8 cellular contexts compared by ENCODE assay signal in the genomic region with DNA sequence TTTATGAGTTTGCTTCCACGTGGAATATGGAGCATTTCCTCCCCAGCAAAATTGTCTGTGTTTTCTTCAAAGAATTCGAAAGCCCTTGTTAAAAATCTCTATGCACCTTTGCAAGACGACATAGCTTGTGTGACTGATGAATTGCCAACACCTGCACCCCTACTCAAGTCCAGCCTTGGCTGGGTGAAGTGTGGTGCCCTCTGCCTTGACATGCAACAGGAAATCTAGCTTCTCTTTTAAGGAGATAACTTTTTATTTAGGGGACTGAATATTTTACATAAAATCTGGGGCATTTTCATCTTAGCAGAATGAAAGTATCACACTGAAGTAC. TPM values are rescaled to one million over a fixed set of nuclear protein-coding genes. Genes with fewer than 3 reads are reported as not detected.
DNase-seq lines count a peak whose midpoint lies in the region; ATAC-seq, FAIRE-seq and TF ChIP-seq lines count a peak whose summit lies in the region.

No MANE protein-coding gene starts in this region.

- H3K4me1 ChIP-seq in A549 (peaks cover 29% of the 10 kb centered on the region), GM23338 (ENCODE audit: insufficient read depth) (peaks cover 41% of the 10 kb centered on the region), kidney (ENCODE audit: control insufficient read depth in 1 of 2, insufficient read depth in 1 of 2, low read depth in 1 of 2, low read length in 2 of 2) (peaks cover 0 to 2% of the 10 kb centered on the region in 2 donors), thoracic aorta (ENCODE audit: control insufficient read depth in 1 of 2, low read depth in 2 of 2) (peaks cover 42 to 53% of the 10 kb centered on the region in 2 donors)

- intact Hi-C loops in kidney (cut with DNase I), result no loop called here

- H3K27ac Mint-ChIP-seq in GM23338, result peak overlapping the region; percentile 99
- H3K27ac Mint-ChIP-seq in activated naive CD8-positive, alpha-beta T cell treated with anti-CD3 and anti-CD28 coated beads, Interleukin-2, amount 10 ng/mL, durations not matched to agents 7 days and 5 days, result peak overlapping the region; percentile 99

- H3K27me3 Mint-ChIP-seq in GM23338 (ENCODE audit: insufficient read depth, low read depth, poor library complexity), result peaks cover 11% of the 10 kb centered on the region
- no peaks in the 10 kb centered on the region for H3K27me3 Mint-ChIP-seq in activated naive CD8-positive, alpha-beta T cell treated with anti-CD3 and anti-CD28 coated beads, Interleukin-2, amount 10 ng/mL, durations not matched to agents 7 days and 5 days

- peak overlapping the region; percentile 98 to 99 for H3K9ac ChIP-seq in kidney (ENCODE audit: low read length in 2 of 2)

- H3K9me3 ChIP-seq in A549, result no peaks in the 10 kb centered on the region
- H3K9me3 ChIP-seq in kidney (ENCODE audit: control insufficient read depth in 1 of 2, low read length in 2 of 2), result no peaks in the 10 kb centered on the region
- H3K9me3 ChIP-seq in thoracic aorta, result no peaks in the 10 kb centered on the region

- H2AFZ ChIP-seq in GM23338, result no peak overlapping the region; the same call in 1 of the 2 replicates

- H3K4me1 Mint-ChIP-seq in GM23338, result peaks cover 48% of the 10 kb centered on the region
- H3K4me1 Mint-ChIP-seq in activated naive CD8-positive, alpha-beta T cell treated with anti-CD3 and anti-CD28 coated beads, Interleukin-2, amount 10 ng/mL, durations not matched to agents 7 days and 5 days, result peaks cover 44% of the 10 kb centered on the region

- DNase-seq in A549 (ENCODE audit: low read depth in 1 of 2, low spot score in 1 of 2) (peak; percentile 28 to 31), GM23338 (ENCODE audit: low spot score) (peak; percentile 40), kidney (no peak), thoracic aorta (ENCODE audit: low spot score) (no peak), epidermal melanocyte (ENCODE audit: insufficient read length, low spot score) (no peak)
- peak; percentile 32 for DNase-seq in activated naive CD8-positive, alpha-beta T cell treated with anti-CD3 and anti-CD28 coated beads, Interleukin-2, amount 10 ng/mL, durations not matched to agents 7 days and 5 days
- no peak for DNase-seq in stimulated activated CD4-positive, alpha-beta T cell treated with anti-CD3 and anti-CD28 coated beads, Interleukin-4, amount 100 ng/mL, for 4 hours
- no peak for DNase-seq in stimulated activated CD4-positive, alpha-beta T cell treated with anti-CD3 and anti-CD28 coated beads, Interleukin-12 subunit alpha, Interleukin-12 subunit beta, amount 100 ng/mL, for 4 hours

- TF ChIP-seq EP300 in A549 (IDR thresholded peaks at IDR 0.05), result no peak

- POLR2A ChIA-PET in A549 (lab: Yijun Ruan, JAX), result interaction anchor here (1.1 to 1.2 kb wide), 3 partner anchors 9 to 122 kb away, joined by 3 to 4 read pairs (median 3); no protein-coding TSS in a partner anchor
- POLR2A ChIA-PET in activated naive CD8-positive, alpha-beta T cell treated with anti-CD3 and anti-CD28 coated beads, Interleukin-2, amount 10 ng/mL, durations not matched to agents 7 days and 5 days (lab: Charles Lee), result interaction anchor here (0.6 to 2.0 kb wide), 9 partner anchors 10 to 486 kb away, joined by 3 to 19 read pairs (median 3); no protein-coding TSS in a partner anchor

- peak overlapping the region; percentile 76 for H3K4me3 ChIP-seq in A549
- peak overlapping the region; percentile 63 for H3K4me3 ChIP-seq in GM23338
- H3K4me3 ChIP-seq in kidney (ENCODE audit: low read length in 2 of 2), result peak overlapping the region; percentile 97 to 98
- H3K4me3 ChIP-seq in thoracic aorta, result peak overlapping the region; percentile 94

- H3K36me3 Mint-ChIP-seq in GM23338 (ENCODE audit: low read depth), result peaks cover 3% of the 10 kb centered on the region; the same call in 1 of the 3 replicates
- H3K36me3 Mint-ChIP-seq in activated naive CD8-positive, alpha-beta T cell treated with anti-CD3 and anti-CD28 coated beads, Interleukin-2, amount 10 ng/mL, durations not matched to agents 7 days and 5 days, result peaks cover 9% of the 10 kb centered on the region

- H3K79me2 ChIP-seq in GM23338 (replicated peaks; ENCODE audit: insufficient read depth), result peaks cover 81% of the 10 kb centered on the region

- TF ChIP-seq CTCF in A549 (IDR thresholded peaks at IDR 0.05) (no peak), GM23338 (conservative IDR thresholded peaks at IDR 0.05; ENCODE audit: low read depth in 2 of 2) (no peak), kidney (IDR thresholded peaks at IDR 0.05; ENCODE audit: borderline replicate concordance, extremely low read depth, insufficient read depth) (no peak), thoracic aorta (IDR thresholded peaks at IDR 0.05) (no peak)

- peaks cover 17% of the 10 kb centered on the region for H3K27me3 ChIP-seq in GM23338 (ENCODE audit: insufficient read depth)
- no peaks in the 10 kb centered on the region for H3K27me3 ChIP-seq in thoracic aorta (replicated peaks; ENCODE audit: insufficient read depth)

- ATAC-seq in A549 (no peak), GM23338 (no peak), thoracic aorta (ENCODE audit: insufficient number of reproducible peaks, low FRiP score, low read depth) (no peak)
- ATAC-seq in activated naive CD8-positive, alpha-beta T cell treated with anti-CD3 and anti-CD28 coated beads, Interleukin-2, amount 10 ng/mL, durations not matched to agents 7 days and 5 days (ENCODE audit: low read depth), result no peak

- no peaks in the 10 kb centered on the region for H3F3A ChIP-seq in GM23338 (replicated peaks; ENCODE audit: low read depth)

- FAIRE-seq in A549 (lab: Jason Lieb, UNC) (no peak), kidney (lab: Jason Lieb, UNC) (no peak)

- TF ChIP-seq RAD21 in A549 (conservative IDR thresholded peaks at IDR 0.05 in 1 of 2, IDR thresholded peaks at IDR 0.05 in 1 of 2), result no peak

- TF ChIP-seq POLR2A in A549 (IDR thresholded peaks at IDR 0.05; ENCODE audit: low read length), result no peak

- peak overlapping the region; percentile 76 for H3K4me2 ChIP-seq in A549
- peak overlapping the region; percentile 90 for H3K4me2 ChIP-seq in GM23338

- H4K20me1 ChIP-seq in GM23338 (replicated peaks; ENCODE audit: insufficient read depth), result peaks cover 19% of the 10 kb centered on the region; the same call in 1 of the 2 replicates

- no peaks in the 10 kb centered on the region for H3K9me2 ChIP-seq in GM23338 (ENCODE audit: insufficient read depth)

- H3K36me3 ChIP-seq in GM23338 (ENCODE audit: insufficient read depth) (no peaks in the 10 kb centered on the region), kidney (ENCODE audit: control insufficient read depth in 1 of 2, insufficient read depth in 2 of 2, low read length in 2 of 2) (no peaks in the 10 kb centered on the region), thoracic aorta (no peaks in the 10 kb centered on the region)

- H3K9me3 Mint-ChIP-seq in GM23338, result no peaks in the 10 kb centered on the region; the same call in 2 of the 3 replicates
- no peaks in the 10 kb centered on the region for H3K9me3 Mint-ChIP-seq in activated naive CD8-positive, alpha-beta T cell treated with anti-CD3 and anti-CD28 coated beads, Interleukin-2, amount 10 ng/mL, durations not matched to agents 7 days and 5 days

- peak overlapping the region; percentile 95 for H3K4me3 Mint-ChIP-seq in GM23338
- H3K4me3 Mint-ChIP-seq in activated naive CD8-positive, alpha-beta T cell treated with anti-CD3 and anti-CD28 coated beads, Interleukin-2, amount 10 ng/mL, durations not matched to agents 7 days and 5 days, result peak overlapping the region; percentile 96

- 2% methylated on average over 3 of the region's 3 CpGs for WGBS in A549 (ENCODE audit: missing lambda C conversion rate)

- CTCF ChIA-PET in A549 (lab: Yijun Ruan, JAX), result interaction anchor here (0.8 to 2.1 kb wide), 5 partner anchors 75 to 385 kb away, joined by 3 to 9 read pairs (median 6); no protein-coding TSS in a partner anchor

- peak overlapping the region; percentile 84 to 93 for H3K27ac ChIP-seq in A549
- H3K27ac ChIP-seq in GM23338 (ENCODE audit: low read depth), result peak overlapping the region; percentile 93
- H3K27ac ChIP-seq in kidney (ENCODE audit: low read depth in 2 of 2, low read length in 2 of 2), result peak overlapping the region; percentile 97 to 98
- H3K27ac ChIP-seq in thoracic aorta, result peak overlapping the region; percentile 93 to 96

TF ChIP-seq in A549, 52 proteins besides CTCF, POLR2A, EP300 and RAD21 (continues in another document):
- TF ChIP-seq FOXS1 (CRISPR knock-in tag; IDR thresholded peaks at IDR 0.05), result no peak
- TF ChIP-seq CHD2 (IDR thresholded peaks at IDR 0.05; ENCODE audit: low read length, partially characterized antibody), result no peak
- TF ChIP-seq HOXA7 (CRISPR knock-in tag; IDR thresholded peaks at IDR 0.05), result no peak

TF ChIP-seq in GM23338, 12 proteins besides CTCF, POLR2A, EP300 and RAD21 (continues in another document):
- TF ChIP-seq ZNF114 (CRISPR knock-in tag; IDR thresholded peaks at IDR 0.05), result no peak
- no peak for TF ChIP-seq NANOG (IDR thresholded peaks at IDR 0.05; ENCODE audit: borderline replicate concordance)

RNA-seq across cellular contexts. Expression of a gene that starts 0.6 kb away (rescaled TPM):
- polyA plus RNA-seq in A549 (2011; rRNA removed) (77.2 and 85.1 TPM in 2 replicates), A549 (2017; fragmentation: RNase III; extraction: RNeasy Plus Mini Kit Qiagen cat#74134 plus additional on column Dnase treatment) (29.1 to 33.2 TPM (median 29.5 TPM) in 3 replicates), GM23338 (2016; fragmentation: Nextera tagmentation; extraction: Ambion mirVana) (12.2 and 17.8 TPM in 2 replicates), kidney (ENCODE audit: insufficient read depth, low read depth, low replicate concordance) (16.8 TPM)
- polyA plus RNA-seq in A549 (2012; cell fraction: cytosol; rRNA removed), result 21.9 and 22.8 TPM in 2 replicates
- polyA plus RNA-seq in A549 (2012; cell fraction: nucleus; rRNA removed), result 21.7 and 24.5 TPM in 2 replicates
- polyA minus RNA-seq in A549 (2011; rRNA and poly(A)+ RNA removed), result 42.6 and 67.6 TPM in 2 replicates
- 49.3 and 57.8 TPM in 2 replicates for total RNA-seq in GM23338 (2014; rRNA removed; shearing (Covaris generic))
- 10 to 100 TPM; 62.4 to 65.0 TPM for total RNA-seq in activated naive CD8-positive, alpha-beta T cell treated with anti-CD3 and anti-CD28 coated beads, Interleukin-2, amount 10 ng/mL, durations not matched to agents 7 days and 5 days
- total RNA-seq in kidney (38.7 TPM), thoracic aorta (10 to 100 TPM; 25.7 to 47.3 TPM)

RNA-seq across cellular contexts. Expression of a gene that starts 1.4 kb away (rescaled TPM):
- 13.7 and 15.0 TPM in 2 replicates for polyA plus RNA-seq in A549 (2011; rRNA removed)
- polyA plus RNA-seq in A549 (2012; cell fraction: cytosol; rRNA removed), result 3.9 and 4.3 TPM in 2 replicates
- 4.0 and 5.4 TPM in 2 replicates for polyA plus RNA-seq in A549 (2012; cell fraction: nucleus; rRNA removed)
- 7.5 to 9.1 TPM (median 8.0 TPM) in 3 replicates for polyA plus RNA-seq in A549 (2017; fragmentation: RNase III; extraction: RNeasy Plus Mini Kit Qiagen cat#74134 plus additional on column Dnase treatment)
- polyA minus RNA-seq in A549 (2011; rRNA and poly(A)+ RNA removed), result 24.2 and 25.0 TPM in 2 replicates
- 22.8 and 34.1 TPM in 2 replicates for total RNA-seq in GM23338 (2014; rRNA removed; shearing (Covaris generic))
- 5.6 and 7.8 TPM in 2 replicates for polyA plus RNA-seq in GM23338 (2016; fragmentation: Nextera tagmentation; extraction: Ambion mirVana)
- total RNA-seq in activated naive CD8-positive, alpha-beta T cell treated with anti-CD3 and anti-CD28 coated beads, Interleukin-2, amount 10 ng/mL, durations not matched to agents 7 days and 5 days, result 10 to 100 TPM; 34.0 to 38.1 TPM
- total RNA-seq in kidney, result 50.3 TPM
- polyA plus RNA-seq in kidney (ENCODE audit: insufficient read depth, low read depth, low replicate concordance), result 2.9 TPM
- 10 to 100 TPM; 94.2 to 95.9 TPM for total RNA-seq in thoracic aorta

Comparison
In these comparisons a context has a peak if more than half of its experiments do, and no peak if none do; other contexts are left out.
1. DNase-seq: peak in A549 (2 of 2), GM23338 (single experiment) and activated naive CD8-positive, alpha-beta T cell treated with anti-CD3 and anti-CD28 coated beads, Interleukin-2, amount 10 ng/mL, durations not matched to agents 7 days and 5 days (single experiment); none in kidney (single experiment), thoracic aorta (single experiment), epidermal melanocyte (single experiment), stimulated activated CD4-positive, alpha-beta T cell treated with anti-CD3 and anti-CD28 coated beads, Interleukin-4, amount 100 ng/mL, for 4 hours (0 of 2) and stimulated activated CD4-positive, alpha-beta T cell treated with anti-CD3 and anti-CD28 coated beads, Interleukin-12 subunit alpha, Interleukin-12 subunit beta, amount 100 ng/mL, for 4 hours (single experiment).
2. Peak in every context shown above with its lines, with median percentiles within 50 percentile points of each other: H3K27ac ChIP-seq and H3K4me3 ChIP-seq.